8 cellular contexts compared by ENCODE assay signal in genomic region chr12:6532927-6533652, GRCh38. TPM values are rescaled to one million over a fixed set of nuclear protein-coding genes. Genes with fewer than 3 reads are reported as not detected.
A peak's percentile ranks its signal among the peaks of the same experiment; 100 is the strongest.
DNase-seq lines count a peak whose midpoint lies in the region; ATAC-seq, FAIRE-seq and TF ChIP-seq lines count a peak whose summit lies in the region.

No MANE protein-coding gene starts in this region.

- H3K27me3 ChIP-seq in CD4-positive, alpha-beta memory T cell (ENCODE audit: insufficient read depth, low read length), result no peaks in the 10 kb centered on the region
- H3K27me3 ChIP-seq in psoas muscle (ENCODE audit: insufficient read depth in 3 of 3, low read length in 2 of 3), result no peaks in the 10 kb centered on the region

- peaks cover 30 to 61% (median 42%) of the 10 kb centered on the region in 4 donors for H3K4me1 Mint-ChIP-seq in CD4-positive, alpha-beta memory T cell

- CTCF ChIA-PET in CD4-positive, alpha-beta memory T cell (lab: Charles Lee; ENCODE audit: partially characterized antibody), result interaction anchor here (0.9 to 2.2 kb wide), 6 partner anchors 19 to 72 kb away, joined by 3 to 6 read pairs (median 3); no protein-coding TSS in a partner anchor

- WGBS in psoas muscle, 3 donors, result 0 to 1% (median 1%) methylated on average over 10 to 14 of the region's 14 CpGs

- peak overlapping the region; percentile 86 for H3K27ac ChIP-seq in CD4-positive, alpha-beta memory T cell (ENCODE audit: low read depth, low read length)
- H3K27ac ChIP-seq in psoas muscle, result peak overlapping the region; percentile 97

- H3K9me3 Mint-ChIP-seq in CD4-positive, alpha-beta memory T cell, result peaks cover 0 to 1% (median 0%) of the 10 kb centered on the region in 8 donors

- peaks cover 35 to 81% of the 10 kb centered on the region in 2 donors for H3K36me3 Mint-ChIP-seq in CD4-positive, alpha-beta memory T cell

- H3K4me1 ChIP-seq in CD4-positive, alpha-beta memory T cell (ENCODE audit: insufficient read depth, low read length), result peaks cover 51% of the 10 kb centered on the region
- H3K4me1 ChIP-seq in psoas muscle, result peaks cover 42% of the 10 kb centered on the region

- peak in 4 of 5 donors; percentile 24 to 60 (median 31) for DNase-seq in CD4-positive, alpha-beta memory T cell
- DNase-seq in HTR-8/SVneo (ENCODE audit: insufficient read length, low spot score), result peak; percentile 83
- DNase-seq in astrocyte of the spinal cord (ENCODE audit: low read depth, low spot score), result peak; percentile 75
- peak; percentile 84 to 86 for DNase-seq in hippocampal formation (lab: John Stamatoyannopoulos, UW)
- DNase-seq in psoas muscle, result peak; percentile 69 to 81

- in situ Hi-C loops in astrocyte of the spinal cord (cut with HindIII; ENCODE audit: low sequenced_read_pairs), result no loop called here

- peak overlapping the region; percentile 77 to 98 (median 92) for H3K4me3 Mint-ChIP-seq in CD4-positive, alpha-beta memory T cell

- peak; percentile 37 for TF ChIP-seq POLR2A in GM19099 (IDR thresholded peaks at IDR 0.05; ENCODE audit: extremely low read depth, insufficient read length, low read depth)

- peak overlapping the region; percentile 79 to 81 for H3K4me3 ChIP-seq in CD4-positive, alpha-beta memory T cell (ENCODE audit: low read length in 2 of 2)
- H3K4me3 ChIP-seq in astrocyte of the spinal cord (ENCODE audit: low read depth, low read length), result peak overlapping the region; percentile 98
- H3K4me3 ChIP-seq in psoas muscle, result peak overlapping the region; percentile 86

- H3K27me3 Mint-ChIP-seq in CD4-positive, alpha-beta memory T cell, result no peaks in the 10 kb centered on the region

- POLR2A ChIA-PET in CD4-positive, alpha-beta memory T cell (lab: Charles Lee; ENCODE audit: partially characterized antibody), result interaction anchor here (0.8 to 10.5 kb wide), 16 partner anchors 21 to 426 kb away, joined by 3 to 237 read pairs (median 4); partner anchors contain the start of genes COPS7A, MRPL51, TAPBPL and TNFRSF1A

- no peaks in the 10 kb centered on the region for H3K9me3 ChIP-seq in CD4-positive, alpha-beta memory T cell (ENCODE audit: control insufficient read depth in 1 of 2, low read length in 2 of 2)
- no peaks in the 10 kb centered on the region for H3K9me3 ChIP-seq in psoas muscle

- ATAC-seq in psoas muscle (peak; percentile 27 to 55 (median 33)), GM18870 (IDR thresholded peaks at IDR 0.05; ENCODE audit: unreplicated experiment) (no peak)

- FAIRE-seq in HTR-8/SVneo (lab: Jason Lieb, UNC), result peak; percentile 91

- TF ChIP-seq CTCF in astrocyte of the spinal cord (IDR thresholded peaks at IDR 0.05; ENCODE audit: low read depth, low read length) (no peak), psoas muscle (IDR thresholded peaks at IDR 0.05) (no peak)

- peak overlapping the region; percentile 88 to 99 (median 97) for H3K27ac Mint-ChIP-seq in CD4-positive, alpha-beta memory T cell

- peaks cover 45% of the 10 kb centered on the region for H3K36me3 ChIP-seq in CD4-positive, alpha-beta memory T cell (ENCODE audit: insufficient read depth, low read length)
- H3K36me3 ChIP-seq in psoas muscle (ENCODE audit: insufficient read depth in 1 of 2, low read depth in 1 of 2), result peaks cover 0 to 65% of the 10 kb centered on the region in 2 donors

- intact Hi-C loops in CD4-positive, alpha-beta memory T cell (cut with micrococcal nuclease), result no loop called here
- intact Hi-C loops in psoas muscle (cut with DNase I), result loop anchor here in 1 of 2 donors (5.0 kb wide), 1 partner anchor 41 kb away; the partner anchor contains the start of genes MRPL51 and NCAPD2

TF ChIP-seq in PFSK-1, 5 proteins besides CTCF, POLR2A, EP300 and RAD21:
- TF ChIP-seq REST (IDR thresholded peaks at IDR 0.05; ENCODE audit: insufficient read depth in 1 of 2, low read depth in 2 of 2, low read length in 2 of 2) (no peak), SIN3A (IDR thresholded peaks at IDR 0.05; ENCODE audit: borderline replicate concordance, insufficient read depth, low read length) (no peak), FOXP2 (optimal IDR thresholded peaks at IDR 0.05; ENCODE audit: borderline replicate concordance, extremely low read depth, extremely low read length, insufficient read depth) (no peak), TAF1 (IDR thresholded peaks at IDR 0.05; ENCODE audit: borderline replicate concordance, insufficient read depth, low read length) (peak; percentile 20; the same call in 1 of the 2 replicates), POLR2AphosphoS5 (IDR thresholded peaks at IDR 0.05; ENCODE audit: low read depth, low read length) (peak; percentile 78)

RNA-seq across cellular contexts. Expression of gene GAPDH, which starts 1.2 kb away (rescaled TPM):
- total RNA-seq in CD4-positive, alpha-beta memory T cell, result 100 to 1,000 TPM; 474 to 495 TPM
- polyA plus RNA-seq in CD4-positive, alpha-beta memory T cell, result 1,000 to 10,000 TPM; 1,831 to 2,185 TPM
- polyA plus RNA-seq in PFSK-1 (2012; ENCODE audit: insufficient read length, low read depth), result 4,306 TPM
- total RNA-seq in psoas muscle, result over 10,000 TPM in 2 of 4 donors, 1,000 to 10,000 TPM in 2; 7,136 to 10,782 (median 8,991) TPM
- over 10,000 TPM in 2 of 3 donors, 1,000 to 10,000 TPM in 1; 9,788 to 18,891 (median 16,487) TPM for polyA plus RNA-seq in psoas muscle

RNA-seq across cellular contexts. Expression of gene IFFO1, which starts 22.8 kb away (rescaled TPM):
- 10 to 100 TPM; 58.7 to 60.4 TPM for total RNA-seq in CD4-positive, alpha-beta memory T cell
- 10 to 100 TPM in 1 of 2 donors, 1 to 10 TPM in 1; 3.7 to 12.5 TPM for polyA plus RNA-seq in CD4-positive, alpha-beta memory T cell
- polyA plus RNA-seq in PFSK-1 (2012; ENCODE audit: insufficient read length, low read depth), result 26.4 TPM
- 10 to 100 TPM; 12.6 to 26.3 (median 18.0) TPM for total RNA-seq in psoas muscle
- 1 to 10 TPM; 6.7 to 8.9 (median 8.3) TPM for polyA plus RNA-seq in psoas muscle

RNA-seq across cellular contexts. Expression of gene NOP2, which starts 35.0 kb away (rescaled TPM):
- 10 to 100 TPM; 87.6 to 87.7 TPM for total RNA-seq in CD4-positive, alpha-beta memory T cell
- 10 to 100 TPM; 15.5 to 43.2 TPM for polyA plus RNA-seq in CD4-positive, alpha-beta memory T cell
- 108 TPM for polyA plus RNA-seq in PFSK-1 (2012; ENCODE audit: insufficient read length, low read depth)
- total RNA-seq in psoas muscle, result 10 to 100 TPM; 29.8 to 62.2 (median 52.9) TPM
- polyA plus RNA-seq in psoas muscle, result 10 to 100 TPM; 44.1 to 67.0 (median 66.4) TPM

RNA-seq across cellular contexts. Expression of gene NCAPD2, which starts 39.2 kb away (rescaled TPM):
- total RNA-seq in CD4-positive, alpha-beta memory T cell, result 10 to 100 TPM; 38.1 to 39.8 TPM
- polyA plus RNA-seq in CD4-positive, alpha-beta memory T cell, result 10 to 100 TPM; 15.7 to 29.0 TPM
- polyA plus RNA-seq in PFSK-1 (2012; ENCODE audit: insufficient read length, low read depth), result 43.1 TPM
- 10 to 100 TPM; 10.1 to 13.4 (median 11.2) TPM for total RNA-seq in psoas muscle
- polyA plus RNA-seq in psoas muscle, result 1 to 10 TPM; 3.9 to 9.5 (median 5.9) TPM

RNA-seq across cellular contexts. Expression of gene MRPL51, which starts 40.0 kb away (rescaled TPM):
- 10 to 100 TPM; 85.1 to 89.2 TPM for total RNA-seq in CD4-positive, alpha-beta memory T cell
- polyA plus RNA-seq in CD4-positive, alpha-beta memory T cell, result 100 to 1,000 TPM; 199 to 205 TPM
- polyA plus RNA-seq in PFSK-1 (2012; ENCODE audit: insufficient read length, low read depth), result 69.7 TPM
- total RNA-seq in psoas muscle, result 100 to 1,000 TPM; 202 to 250 (median 227) TPM
- polyA plus RNA-seq in psoas muscle, result 100 to 1,000 TPM; 153 to 217 (median 180) TPM

Comparison
In these comparisons a context has a peak if more than half of its experiments do, and no peak if none do; other contexts are left out.
1. DNase-seq: peak in every context shown above with its lines; median percentile 85 in hippocampal formation; 83 in HTR-8/SVneo; 75 in astrocyte of the spinal cord; 75 in psoas muscle; 31 in CD4-positive, alpha-beta memory T cell.
2. RNA of gene GAPDH, which starts 1.2 kb away (total RNA-seq): 7,136 to 10,782 TPM in psoas muscle; 474 to 495 TPM in CD4-positive, alpha-beta memory T cell; every median in the first group is over 10 times any median in the second.
3. Peak in every context shown above with its lines, with median percentiles within 50 percentile points of each other: H3K4me3 ChIP-seq.